18 cellular contexts compared by ENCODE assay signal in genomic region chr6:154800338-154800737, GRCh38.
DNase-seq lines count a peak whose midpoint lies in the region; ATAC-seq and TF ChIP-seq lines count a peak whose summit lies in the region.
"Had no signal": no experiment of that assay in that cellular context is flagged by ENCODE, and none has a peak within 500 bp of the region (broad histone marks: within the 10 kb centered on the region; RNA-seq: fewer than 3 reads in every experiment).

No MANE protein-coding gene starts in this region.

- H3K4me3 Mint-ChIP-seq in T-helper 1 cell treated with Interleukin-12 subunit alpha and Interleukin-12 subunit beta and Interleukin-4 antibody, amounts not matched to agents 30 μg/mL and 1 μg/mL, for 36 hours = no peak overlapping the region
- no peak overlapping the region for H3K4me3 Mint-ChIP-seq in WTC11
- H3K4me3 Mint-ChIP-seq in natural killer cell treated with Interleukin-12 subunit alpha and Interleukin-12 subunit beta and Interleukin-15 and Interleukin-18, amount 100 ng/mL, for 72 hours = no peak overlapping the region
- no peak overlapping the region for H3K4me3 Mint-ChIP-seq in endothelial cell (ENCODE audit: unreplicated experiment)
- H3K4me3 Mint-ChIP-seq: activated CD4-positive, alpha-beta T cell treated with anti-CD3 and anti-CD28 coated beads, Interleukin-2, amount 10 ng/mL, durations not matched to agents 7 days and 5 days had no signal

- no peak for TF ChIP-seq CTCF in WTC11 (IDR thresholded peaks at IDR 0.05)
- TF ChIP-seq CTCF in tibial artery (IDR thresholded peaks at IDR 0.05) = no peak
- TF ChIP-seq CTCF in endothelial cell (IDR thresholded peaks at IDR 0.05; ENCODE audit: unreplicated experiment) = no peak

- intact Hi-C loops in tibial artery (cut with DNase I; ENCODE audit: low total_unique reads) = loop anchor here (5.0 kb wide), 2 partner anchors 68 to 123 kb away; partner anchors contain the start of gene SCAF8

- CTCF ChIA-PET in WTC11 (lab: Charles Lee) = interaction anchor here (2.2 kb wide), 1 partner anchor 125 kb away, joined by 8 read pairs; no protein-coding TSS in a partner anchor

- peaks cover 11 to 61% (median 21%) of the 10 kb centered on the region in 3 donors for H3K36me3 ChIP-seq in tibial artery

- H3K36me3 Mint-ChIP-seq in T-helper 1 cell treated with Interleukin-12 subunit alpha and Interleukin-12 subunit beta and Interleukin-4 antibody, amounts not matched to agents 30 μg/mL and 1 μg/mL, for 36 hours (ENCODE audit: low read depth) = peaks cover 25% of the 10 kb centered on the region
- H3K36me3 Mint-ChIP-seq in WTC11 (peaks cover 31% of the 10 kb centered on the region), endothelial cell (ENCODE audit: low read depth, unreplicated experiment) (peaks cover 5% of the 10 kb centered on the region)
- peaks cover 31% of the 10 kb centered on the region for H3K36me3 Mint-ChIP-seq in natural killer cell treated with Interleukin-12 subunit alpha and Interleukin-12 subunit beta and Interleukin-15 and Interleukin-18, amount 100 ng/mL, for 72 hours

- POLR2A ChIA-PET in WTC11 (lab: Charles Lee) = no interaction called here

- ATAC-seq in GM18868 (IDR thresholded peaks at IDR 0.05; ENCODE audit: unreplicated experiment) = peak; percentile 72
- ATAC-seq in WTC11 = no peak
- ATAC-seq in natural killer cell treated with Interleukin-12 subunit alpha and Interleukin-12 subunit beta and Interleukin-15 and Interleukin-18, amount 100 ng/mL, for 72 hours = peak in 1 of 2 donors; percentile 65
- ATAC-seq: body of pancreas, heart right ventricle had no signal

- DNase-seq in T-helper 1 cell (no peak), WTC11 (ENCODE audit: low spot score) (no peak), tibial artery (no peak), endothelial cell (ENCODE audit: low spot score) (no peak), COR-L47 (lab: John Stamatoyannopoulos, UW) (no peak)
- no peak for DNase-seq in natural killer cell treated with Interleukin-12 subunit alpha and Interleukin-12 subunit beta and Interleukin-15 and Interleukin-18, amount 100 ng/mL, for 72 hours (ENCODE audit: low spot score)
- DNase-seq: activated CD4-positive, alpha-beta T cell treated with anti-CD3 and anti-CD28 coated beads, Interleukin-2, amount 10 ng/mL, durations not matched to agents 7 days and 5 days; activated gamma-delta T cell treated with Interleukin-2 at 50 U/mL for 16 hours; body of pancreas; C1 segment of cervical spinal cord; dorsolateral prefrontal cortex; heart right ventricle; kidney; midbrain; MV-4-11 had no signal

- peaks cover 14% of the 10 kb centered on the region for H3K4me1 Mint-ChIP-seq in T-helper 1 cell treated with Interleukin-12 subunit alpha and Interleukin-12 subunit beta and Interleukin-4 antibody, amounts not matched to agents 30 μg/mL and 1 μg/mL, for 36 hours (ENCODE audit: low read depth)
- no peaks in the 10 kb centered on the region for H3K4me1 Mint-ChIP-seq in WTC11
- peaks cover 16 to 39% of the 10 kb centered on the region in 2 donors for H3K4me1 Mint-ChIP-seq in natural killer cell treated with Interleukin-12 subunit alpha and Interleukin-12 subunit beta and Interleukin-15 and Interleukin-18, amount 100 ng/mL, for 72 hours (ENCODE audit: low read depth in 2 of 2)
- peaks cover 5% of the 10 kb centered on the region for H3K4me1 Mint-ChIP-seq in endothelial cell (ENCODE audit: unreplicated experiment)

- no peaks in the 10 kb centered on the region for H3K27me3 ChIP-seq in tibial artery
- H3K27me3 ChIP-seq: body of pancreas, dorsolateral prefrontal cortex, heart right ventricle had no signal

- peaks cover 0 to 13% (median 0%) of the 10 kb centered on the region in 4 donors for H3K4me1 ChIP-seq in tibial artery
- H3K4me1 ChIP-seq: body of pancreas had no signal

- no peaks in the 10 kb centered on the region for H3K9me3 ChIP-seq in tibial artery
- H3K9me3 ChIP-seq: body of pancreas, heart right ventricle had no signal

- H3K9me3 Mint-ChIP-seq in T-helper 1 cell treated with Interleukin-12 subunit alpha and Interleukin-12 subunit beta and Interleukin-4 antibody, amounts not matched to agents 30 μg/mL and 1 μg/mL, for 36 hours = no peaks in the 10 kb centered on the region
- H3K9me3 Mint-ChIP-seq in WTC11 (no peaks in the 10 kb centered on the region), endothelial cell (ENCODE audit: unreplicated experiment) (no peaks in the 10 kb centered on the region)
- H3K9me3 Mint-ChIP-seq in natural killer cell treated with Interleukin-12 subunit alpha and Interleukin-12 subunit beta and Interleukin-15 and Interleukin-18, amount 100 ng/mL, for 72 hours = no peaks in the 10 kb centered on the region
- H3K9me3 Mint-ChIP-seq: activated CD4-positive, alpha-beta T cell treated with anti-CD3 and anti-CD28 coated beads, Interleukin-2, amount 10 ng/mL, durations not matched to agents 7 days and 5 days had no signal

- H3K27ac ChIP-seq in tibial artery = no peak overlapping the region
- H3K27ac ChIP-seq: 22Rv1, body of pancreas, dorsolateral prefrontal cortex, heart right ventricle had no signal

- no peaks in the 10 kb centered on the region for H3K27me3 Mint-ChIP-seq in T-helper 1 cell treated with Interleukin-12 subunit alpha and Interleukin-12 subunit beta and Interleukin-4 antibody, amounts not matched to agents 30 μg/mL and 1 μg/mL, for 36 hours (ENCODE audit: low read depth)
- no peaks in the 10 kb centered on the region for H3K27me3 Mint-ChIP-seq in WTC11 (ENCODE audit: low read depth)
- H3K27me3 Mint-ChIP-seq in natural killer cell treated with Interleukin-12 subunit alpha and Interleukin-12 subunit beta and Interleukin-15 and Interleukin-18, amount 100 ng/mL, for 72 hours = no peaks in the 10 kb centered on the region
- H3K27me3 Mint-ChIP-seq in endothelial cell (ENCODE audit: unreplicated experiment) = no peaks in the 10 kb centered on the region
- H3K27me3 Mint-ChIP-seq: activated CD4-positive, alpha-beta T cell treated with anti-CD3 and anti-CD28 coated beads, Interleukin-2, amount 10 ng/mL, durations not matched to agents 7 days and 5 days had no signal

- peak overlapping the region; percentile 3 for H3K27ac Mint-ChIP-seq in T-helper 1 cell treated with Interleukin-12 subunit alpha and Interleukin-12 subunit beta and Interleukin-4 antibody, amounts not matched to agents 30 μg/mL and 1 μg/mL, for 36 hours
- H3K27ac Mint-ChIP-seq in WTC11 (peak overlapping the region; percentile 43; the same call in 1 of the 2 replicates), endothelial cell (ENCODE audit: unreplicated experiment) (no peak overlapping the region)
- peak overlapping the region; percentile 42 to 59 for H3K27ac Mint-ChIP-seq in natural killer cell treated with Interleukin-12 subunit alpha and Interleukin-12 subunit beta and Interleukin-15 and Interleukin-18, amount 100 ng/mL, for 72 hours
- H3K27ac Mint-ChIP-seq: activated CD4-positive, alpha-beta T cell treated with anti-CD3 and anti-CD28 coated beads, Interleukin-2, amount 10 ng/mL, durations not matched to agents 7 days and 5 days had no signal

- H3K4me3 ChIP-seq in tibial artery = no peak overlapping the region
- H3K4me3 ChIP-seq: body of pancreas, dorsolateral prefrontal cortex, heart right ventricle had no signal

TF ChIP-seq in WTC11, 78 proteins besides CTCF, POLR2A, EP300 and RAD21 (continues in another document):
- TF ChIP-seq ZNF317 (CRISPR knock-in tag; IDR thresholded peaks at IDR 0.05; ENCODE audit: borderline replicate concordance, low read depth) (no peak), GTF2I (CRISPR knock-in tag; conservative IDR thresholded peaks at IDR 0.05) (no peak), AFF4 (CRISPR knock-in tag; IDR thresholded peaks at IDR 0.05; ENCODE audit: borderline replicate concordance) (no peak)
